ENCODE assay signal across 2 cellular contexts in the genomic region with DNA sequence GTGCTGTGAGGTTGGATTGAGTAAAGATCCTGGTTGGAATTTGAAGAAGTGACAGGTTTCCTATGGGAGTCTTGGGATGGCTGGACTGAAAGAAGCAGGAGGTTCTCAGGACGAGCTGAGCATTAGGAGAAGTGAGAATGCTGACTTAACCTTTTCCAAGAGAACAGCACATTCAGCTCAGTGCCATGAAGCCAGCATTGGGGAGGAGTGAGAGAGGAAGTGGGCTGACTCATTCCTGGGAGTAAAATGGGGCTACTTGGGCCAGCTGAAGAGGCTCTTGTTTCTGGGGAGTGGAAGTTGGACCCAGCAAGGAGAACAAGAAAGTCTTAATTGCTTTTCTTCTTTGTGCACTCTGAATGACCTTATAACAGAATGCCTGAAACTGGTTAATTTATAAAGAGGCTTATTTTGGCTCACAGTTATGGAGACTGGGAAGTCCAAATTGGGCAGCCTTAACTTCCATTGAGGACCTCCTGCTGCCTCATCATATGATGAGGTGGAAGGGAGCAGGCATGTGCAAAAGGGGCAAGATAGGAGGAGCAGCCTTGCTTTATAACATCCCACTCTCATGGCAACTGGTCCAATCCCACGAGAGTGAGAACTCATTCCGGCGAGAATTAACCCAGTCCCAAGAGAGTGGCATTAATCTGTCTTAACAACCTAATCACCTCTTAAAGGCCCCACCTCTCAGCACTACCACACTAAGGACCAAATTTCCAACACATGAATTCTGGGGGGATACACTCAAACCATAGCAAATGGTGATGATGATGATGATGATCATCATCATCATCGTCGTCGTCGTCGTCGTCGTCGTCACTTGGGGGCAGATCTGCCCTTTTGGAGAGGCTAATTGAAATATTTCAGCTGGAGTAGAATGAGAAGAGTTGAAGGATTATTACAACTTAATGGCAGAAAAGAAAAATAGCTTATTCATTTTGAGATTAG.
TF ChIP-seq lines count a peak whose summit lies in the region.

No MANE protein-coding gene starts in this region.

TF ChIP-seq in SK-N-SH treated with all-trans-retinoic acid at 6 μM for 48 hours, 23 proteins besides CTCF, POLR2A, EP300 and RAD21 (continued from another document):
- TF ChIP-seq, protein P1, sequence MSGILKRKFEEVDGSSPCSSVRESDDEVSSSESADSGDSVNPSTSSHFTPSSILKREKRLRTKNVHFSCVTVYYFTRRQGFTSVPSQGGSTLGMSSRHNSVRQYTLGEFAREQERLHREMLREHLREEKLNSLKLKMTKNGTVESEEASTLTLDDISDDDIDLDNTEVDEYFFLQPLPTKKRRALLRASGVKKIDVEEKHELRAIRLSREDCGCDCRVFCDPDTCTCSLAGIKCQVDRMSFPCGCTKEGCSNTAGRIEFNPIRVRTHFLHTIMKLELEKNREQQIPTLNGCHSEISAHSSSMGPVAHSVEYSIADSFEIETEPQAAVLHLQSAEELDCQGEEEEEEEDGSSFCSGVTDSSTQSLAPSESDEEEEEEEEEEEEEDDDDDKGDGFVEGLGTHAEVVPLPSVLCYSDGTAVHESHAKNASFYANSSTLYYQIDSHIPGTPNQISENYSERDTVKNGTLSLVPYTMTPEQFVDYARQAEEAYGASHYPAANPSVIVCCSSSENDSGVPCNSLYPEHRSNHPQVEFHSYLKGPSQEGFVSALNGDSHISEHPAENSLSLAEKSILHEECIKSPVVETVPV (CRISPR knock-in tag; IDR thresholded peaks at IDR 0.05), result no peak
- no peak for TF ChIP-seq ZFP3 (CRISPR knock-in tag; IDR thresholded peaks at IDR 0.05)

TF ChIP-seq in SK-N-SH, 30 proteins besides CTCF, POLR2A, EP300 and RAD21 (continued from another document):
- no peak for TF ChIP-seq PBX3 (IDR thresholded peaks at IDR 0.05)
- no peak for TF ChIP-seq TEAD4 (IDR thresholded peaks at IDR 0.05; ENCODE audit: borderline replicate concordance, insufficient read depth)
- no peak for TF ChIP-seq RXRA (IDR thresholded peaks at IDR 0.05; ENCODE audit: borderline replicate concordance, low read depth)
- TF ChIP-seq NRF1 (IDR thresholded peaks at IDR 0.05; ENCODE audit: low read depth, low read length), result no peak
- TF ChIP-seq GATA2 (CRISPR knock-in tag; IDR thresholded peaks at IDR 0.05), result no peak
TF ChIP-seq in SK-N-SH: peak in this region for 0.
